ENCODE assay signal across 8 cellular contexts in genomic region chr21:46667735-46668380, GRCh38. TPM values are rescaled to one million over a fixed set of nuclear protein-coding genes. Genes with fewer than 3 reads are reported as not detected.
DNase-seq lines count a peak whose midpoint lies in the region; ATAC-seq and TF ChIP-seq lines count a peak whose summit lies in the region.

No MANE protein-coding gene starts in this region.

- no peak for TF ChIP-seq POLR2A in gastrocnemius medialis (IDR thresholded peaks at IDR 0.05)

- ATAC-seq in right cardiac atrium (peak; percentile 38 to 52), gastrocnemius medialis (no peak)

- intact Hi-C loops in activated T-helper 1 cell treated with anti-CD3 and anti-CD28 coated beads, Interleukin-12 subunit alpha, Interleukin-12 subunit beta, Interleukin-2, Interleukin-4 antibody, amounts not matched to agents 30 ng/mL and 10 ng/mL and 1 ng/mL, durations not matched to agents 14 hours and 24 hours and 36 hours (cut with micrococcal nuclease): no loop called here
- intact Hi-C loops in right cardiac atrium (cut with DNase I) (no loop called here), gastrocnemius medialis (cut with DNase I; ENCODE audit: low total_unique reads) (no loop called here)

- H3K27me3 ChIP-seq in right cardiac atrium (ENCODE audit: control insufficient read depth, insufficient read depth) (peaks cover 4% of the 10 kb centered on the region), gastrocnemius medialis (peaks cover 23 to 39% (median 27%) of the 10 kb centered on the region in 3 donors)

- H3K4me3 ChIP-seq in right cardiac atrium (ENCODE audit: low read length) (peak overlapping the region; percentile 43), gastrocnemius medialis (peak overlapping the region; percentile 27 to 38 (median 36))

- peaks cover 21% of the 10 kb centered on the region for H3K27me3 Mint-ChIP-seq in activated T-helper 1 cell treated with anti-CD3 and anti-CD28 coated beads, Interleukin-12 subunit alpha, Interleukin-12 subunit beta, Interleukin-2, Interleukin-4 antibody, amounts not matched to agents 30 ng/mL and 10 ng/mL and 1 ng/mL, durations not matched to agents 14 hours and 24 hours and 36 hours (ENCODE audit: insufficient read depth)

- H3K9me3 Mint-ChIP-seq in activated T-helper 1 cell treated with anti-CD3 and anti-CD28 coated beads, Interleukin-12 subunit alpha, Interleukin-12 subunit beta, Interleukin-2, Interleukin-4 antibody, amounts not matched to agents 30 ng/mL and 10 ng/mL and 1 ng/mL, durations not matched to agents 14 hours and 24 hours and 36 hours: no peaks in the 10 kb centered on the region

- peak; percentile 13 for DNase-seq in NCI-H2107 (lab: John Stamatoyannopoulos, UW)
- DNase-seq in NCI-H2107 treated with DMSO at 0.1 percent for 48 hours (lab: John Stamatoyannopoulos, UW; ENCODE audit: unreplicated experiment): no peak
- DNase-seq in NAMALWA (ENCODE audit: low spot score): peak; percentile 30
- DNase-seq in activated T-helper 1 cell treated with anti-CD3 and anti-CD28 coated beads, Interleukin-12 subunit alpha, Interleukin-12 subunit beta, Interleukin-2, Interleukin-4 antibody, amounts not matched to agents 30 ng/mL and 10 ng/mL and 1 ng/mL, durations not matched to agents 14 hours and 24 hours and 36 hours (ENCODE audit: low spot score): no peak
- peak in 1 of 3 donors; percentile 41 for DNase-seq in right cardiac atrium
- DNase-seq in gastrocnemius medialis: no peak
- no peak for DNase-seq in NCI-H1694 treated with DMSO at 0.1 percent for 48 hours (lab: John Stamatoyannopoulos, UW)
- no peak for DNase-seq in occipital lobe (lab: John Stamatoyannopoulos, UW)

- H3K9me3 ChIP-seq in right cardiac atrium (ENCODE audit: control insufficient read depth, low read length): no peaks in the 10 kb centered on the region
- H3K9me3 ChIP-seq in gastrocnemius medialis: no peaks in the 10 kb centered on the region

- peaks cover 0 to 14% of the 10 kb centered on the region in 2 donors for H3K36me3 ChIP-seq in gastrocnemius medialis

- WGBS in right cardiac atrium: 1% methylated on average over 55 of the region's 55 CpGs

- H3K4me1 Mint-ChIP-seq in activated T-helper 1 cell treated with anti-CD3 and anti-CD28 coated beads, Interleukin-12 subunit alpha, Interleukin-12 subunit beta, Interleukin-2, Interleukin-4 antibody, amounts not matched to agents 30 ng/mL and 10 ng/mL and 1 ng/mL, durations not matched to agents 14 hours and 24 hours and 36 hours (ENCODE audit: low read depth): no peaks in the 10 kb centered on the region

- H3K36me3 Mint-ChIP-seq in activated T-helper 1 cell treated with anti-CD3 and anti-CD28 coated beads, Interleukin-12 subunit alpha, Interleukin-12 subunit beta, Interleukin-2, Interleukin-4 antibody, amounts not matched to agents 30 ng/mL and 10 ng/mL and 1 ng/mL, durations not matched to agents 14 hours and 24 hours and 36 hours (ENCODE audit: low read depth): peaks cover 6% of the 10 kb centered on the region

- H3K27ac ChIP-seq in right cardiac atrium (ENCODE audit: low read length) (no peak overlapping the region), gastrocnemius medialis (no peak overlapping the region)

- no peak overlapping the region for H3K27ac Mint-ChIP-seq in activated T-helper 1 cell treated with anti-CD3 and anti-CD28 coated beads, Interleukin-12 subunit alpha, Interleukin-12 subunit beta, Interleukin-2, Interleukin-4 antibody, amounts not matched to agents 30 ng/mL and 10 ng/mL and 1 ng/mL, durations not matched to agents 14 hours and 24 hours and 36 hours

- H3K4me1 ChIP-seq in right cardiac atrium (ENCODE audit: control insufficient read depth, insufficient read depth, low read length) (no peaks in the 10 kb centered on the region), gastrocnemius medialis (peaks cover 7 to 8% of the 10 kb centered on the region in 2 donors)

- in situ Hi-C loops in gastrocnemius medialis (cut with MboI; ENCODE audit: low sequenced_read_pairs in 4 of 4): no loop called here

- TF ChIP-seq CTCF in gastrocnemius medialis (IDR thresholded peaks at IDR 0.05 in 4 of 5, conservative IDR thresholded peaks at IDR 0.05 in 1 of 5): no peak

- peak overlapping the region; percentile 82 for H3K4me3 Mint-ChIP-seq in activated T-helper 1 cell treated with anti-CD3 and anti-CD28 coated beads, Interleukin-12 subunit alpha, Interleukin-12 subunit beta, Interleukin-2, Interleukin-4 antibody, amounts not matched to agents 30 ng/mL and 10 ng/mL and 1 ng/mL, durations not matched to agents 14 hours and 24 hours and 36 hours

RNA-seq across cellular contexts. Expression of gene PRMT2, which starts 32.4 kb away (rescaled TPM):
- total RNA-seq in activated T-helper 1 cell treated with anti-CD3 and anti-CD28 coated beads, Interleukin-12 subunit alpha, Interleukin-12 subunit beta, Interleukin-2, Interleukin-4 antibody, amounts not matched to agents 30 ng/mL and 10 ng/mL and 1 ng/mL, durations not matched to agents 14 hours and 24 hours and 36 hours: 55.7 and 58.7 TPM in 2 replicates
- total RNA-seq in right cardiac atrium (10 to 100 TPM; 66.7 to 75.6 (median 70.9) TPM), gastrocnemius medialis (10 to 100 TPM; 15.5 to 33.5 (median 25.1) TPM), occipital lobe (215 TPM)
- polyA plus RNA-seq in right cardiac atrium: 42.5 TPM

Comparison
In these comparisons a context has a peak if more than half of its experiments do, and no peak if none do; other contexts are left out.
1. DNase-seq: peak in NCI-H2107 (single experiment) and NAMALWA (single experiment); none in NCI-H2107 treated with DMSO at 0.1 percent for 48 hours (single experiment), activated T-helper 1 cell treated with anti-CD3 and anti-CD28 coated beads, Interleukin-12 subunit alpha, Interleukin-12 subunit beta, Interleukin-2, Interleukin-4 antibody, amounts not matched to agents 30 ng/mL and 10 ng/mL and 1 ng/mL, durations not matched to agents 14 hours and 24 hours and 36 hours (single experiment), gastrocnemius medialis (0 of 2), NCI-H1694 treated with DMSO at 0.1 percent for 48 hours (single experiment) and occipital lobe (single experiment).
2. ATAC-seq: peak in right cardiac atrium (2 of 2); none in gastrocnemius medialis (0 of 2).